Comparison of ENCODE assay signal across 19 cellular contexts in genomic region chr12:94329366-94329765, GRCh38.
DNase-seq lines count a peak whose midpoint lies in the region; ATAC-seq and TF ChIP-seq lines count a peak whose summit lies in the region.
"Had no signal": no experiment of that assay in that cellular context is flagged by ENCODE, and none has a peak within 500 bp of the region (broad histone marks: within the 10 kb centered on the region; RNA-seq: fewer than 3 reads in every experiment).

No MANE protein-coding gene starts in this region.

- peak overlapping the region; percentile 9 for H3K27ac Mint-ChIP-seq in T-helper 17 cell
- H3K27ac Mint-ChIP-seq: activated naive CD4-positive, alpha-beta T cell treated with anti-CD3 and anti-CD28 coated beads, Interleukin-2, amount 50 U/mL, for 24 hours; effector memory CD8-positive, alpha-beta T cell; T-cell had no signal

- no peak overlapping the region for H3K4me3 Mint-ChIP-seq in T-helper 17 cell
- H3K4me3 Mint-ChIP-seq: activated naive CD4-positive, alpha-beta T cell treated with anti-CD3 and anti-CD28 coated beads, Interleukin-2, amount 50 U/mL, for 24 hours; effector memory CD8-positive, alpha-beta T cell; T-cell had no signal

- peaks cover 17% of the 10 kb centered on the region for H3K36me3 Mint-ChIP-seq in T-helper 17 cell (ENCODE audit: low read depth)

- in situ Hi-C loops in ACHN (cut with HindIII; ENCODE audit: low pct_ligation_motif_present, low pct_unique_long_range_greater_than_20kb, low sequenced_read_pairs) = no loop called here

- DNase-seq in ACHN = peak; percentile 22
- DNase-seq in HCEC 1CT = peak; percentile 7
- DNase-seq in T-helper 17 cell = no peak
- no peak for DNase-seq in kidney glomerular epithelial cell (lab: John Stamatoyannopoulos, UW)
- DNase-seq in NCI-H2029 treated with DMSO at 0.1 percent for 48 hours (lab: John Stamatoyannopoulos, UW) = no peak
- DNase-seq in iPS-NIHi11 (ENCODE audit: low spot score) = no peak
- DNase-seq: BE2C; brain microvascular endothelial cell; effector memory CD8-positive, alpha-beta T cell; left cardiac atrium; NCI-H345; PC-9; posterior cingulate gyrus; stimulated activated CD4-positive, alpha-beta T cell treated with anti-CD3 and anti-CD28 coated beads, Interleukin-12 subunit alpha, Interleukin-12 subunit beta, amount 100 ng/mL, for 4 hours; T-cell had no signal

- no peaks in the 10 kb centered on the region for H3K27me3 Mint-ChIP-seq in T-helper 17 cell
- H3K27me3 Mint-ChIP-seq: activated naive CD4-positive, alpha-beta T cell treated with anti-CD3 and anti-CD28 coated beads, Interleukin-2, amount 50 U/mL, for 24 hours; effector memory CD8-positive, alpha-beta T cell; T-cell had no signal

- H3K4me3 ChIP-seq in gastroesophageal sphincter = no peak overlapping the region
- H3K4me3 ChIP-seq: PC-9 had no signal

- no peak overlapping the region for H3K27ac ChIP-seq in gastroesophageal sphincter
- H3K27ac ChIP-seq: brain microvascular endothelial cell, PC-9 had no signal

- WGBS in gastroesophageal sphincter (ENCODE audit: low coverage in 1 of 2), 2 donors = 82 to 85% methylated on average over 1 of the region's 1 CpG

- no peak for TF ChIP-seq POLR2A in gastroesophageal sphincter (IDR thresholded peaks at IDR 0.05)

- no peaks in the 10 kb centered on the region for H3K9me3 ChIP-seq in T-helper 17 cell (ENCODE audit: control insufficient read depth, low read length, poor library complexity, severe bottlenecking)
- no peaks in the 10 kb centered on the region for H3K9me3 ChIP-seq in gastroesophageal sphincter
- H3K9me3 ChIP-seq: BE2C had no signal

- no peak for ATAC-seq in T-helper 17 cell
- ATAC-seq in gastroesophageal sphincter = no peak
- ATAC-seq in GM18870 (IDR thresholded peaks at IDR 0.05; ENCODE audit: unreplicated experiment) = no peak
- ATAC-seq: activated CD4-positive, CD25-positive, alpha-beta regulatory T cell treated with anti-CD3 and anti-CD28 coated beads, Interleukin-2, amount 50 U/mL, for 24 hours; effector memory CD8-positive, alpha-beta T cell; left cardiac atrium; T-cell had no signal

- no peaks in the 10 kb centered on the region for H3K27me3 ChIP-seq in gastroesophageal sphincter
- H3K27me3 ChIP-seq: BE2C, brain microvascular endothelial cell had no signal

- TF ChIP-seq CTCF in gastroesophageal sphincter (IDR thresholded peaks at IDR 0.05) = peak in 3 of 4 experiments; percentile 13 to 36 (median 35)

- no peaks in the 10 kb centered on the region for H3K4me1 ChIP-seq in gastroesophageal sphincter
- H3K4me1 ChIP-seq: BE2C had no signal

- peaks cover 6% of the 10 kb centered on the region for H3K4me1 Mint-ChIP-seq in T-helper 17 cell
- H3K4me1 Mint-ChIP-seq: activated naive CD4-positive, alpha-beta T cell treated with anti-CD3 and anti-CD28 coated beads, Interleukin-2, amount 50 U/mL, for 24 hours; T-cell had no signal

- H3K36me3 ChIP-seq in gastroesophageal sphincter = peaks cover 0 to 44% of the 10 kb centered on the region in 2 donors
- H3K36me3 ChIP-seq: brain microvascular endothelial cell had no signal

- TF ChIP-seq EP300 in gastroesophageal sphincter (IDR thresholded peaks at IDR 0.05) = no peak

Comparison
In these comparisons a context has a peak if more than half of its experiments do, and no peak if none do; other contexts are left out.
1. DNase-seq: peak in ACHN (single experiment) and HCEC 1CT (single experiment); none in T-helper 17 cell (0 of 3), kidney glomerular epithelial cell (single experiment), NCI-H2029 treated with DMSO at 0.1 percent for 48 hours (single experiment) and iPS-NIHi11 (single experiment).